In the genomic region with DNA sequence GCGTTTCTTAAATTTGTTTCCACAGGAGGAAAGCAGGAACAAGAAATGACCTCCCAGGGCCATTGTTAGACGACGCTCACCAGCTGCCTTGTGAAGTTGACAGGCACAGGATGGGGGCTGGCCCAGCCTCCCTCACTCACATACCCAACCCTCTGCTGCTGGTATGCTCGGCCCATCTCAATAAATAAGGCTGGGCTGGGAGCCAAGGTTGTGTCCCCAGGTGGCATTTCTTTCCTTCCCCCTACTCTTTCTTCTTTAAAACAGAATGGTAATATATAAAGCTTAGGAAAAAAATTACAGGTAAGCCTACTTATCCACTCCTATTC, we compare ENCODE assay signal across 1 cellular context.
TF ChIP-seq lines count a peak whose summit lies in the region.

No MANE protein-coding gene starts in this region.

TF ChIP-seq in GM23338, 12 proteins besides CTCF, POLR2A, EP300 and RAD21 (continued from another document):
- TF ChIP-seq, protein P1, sequence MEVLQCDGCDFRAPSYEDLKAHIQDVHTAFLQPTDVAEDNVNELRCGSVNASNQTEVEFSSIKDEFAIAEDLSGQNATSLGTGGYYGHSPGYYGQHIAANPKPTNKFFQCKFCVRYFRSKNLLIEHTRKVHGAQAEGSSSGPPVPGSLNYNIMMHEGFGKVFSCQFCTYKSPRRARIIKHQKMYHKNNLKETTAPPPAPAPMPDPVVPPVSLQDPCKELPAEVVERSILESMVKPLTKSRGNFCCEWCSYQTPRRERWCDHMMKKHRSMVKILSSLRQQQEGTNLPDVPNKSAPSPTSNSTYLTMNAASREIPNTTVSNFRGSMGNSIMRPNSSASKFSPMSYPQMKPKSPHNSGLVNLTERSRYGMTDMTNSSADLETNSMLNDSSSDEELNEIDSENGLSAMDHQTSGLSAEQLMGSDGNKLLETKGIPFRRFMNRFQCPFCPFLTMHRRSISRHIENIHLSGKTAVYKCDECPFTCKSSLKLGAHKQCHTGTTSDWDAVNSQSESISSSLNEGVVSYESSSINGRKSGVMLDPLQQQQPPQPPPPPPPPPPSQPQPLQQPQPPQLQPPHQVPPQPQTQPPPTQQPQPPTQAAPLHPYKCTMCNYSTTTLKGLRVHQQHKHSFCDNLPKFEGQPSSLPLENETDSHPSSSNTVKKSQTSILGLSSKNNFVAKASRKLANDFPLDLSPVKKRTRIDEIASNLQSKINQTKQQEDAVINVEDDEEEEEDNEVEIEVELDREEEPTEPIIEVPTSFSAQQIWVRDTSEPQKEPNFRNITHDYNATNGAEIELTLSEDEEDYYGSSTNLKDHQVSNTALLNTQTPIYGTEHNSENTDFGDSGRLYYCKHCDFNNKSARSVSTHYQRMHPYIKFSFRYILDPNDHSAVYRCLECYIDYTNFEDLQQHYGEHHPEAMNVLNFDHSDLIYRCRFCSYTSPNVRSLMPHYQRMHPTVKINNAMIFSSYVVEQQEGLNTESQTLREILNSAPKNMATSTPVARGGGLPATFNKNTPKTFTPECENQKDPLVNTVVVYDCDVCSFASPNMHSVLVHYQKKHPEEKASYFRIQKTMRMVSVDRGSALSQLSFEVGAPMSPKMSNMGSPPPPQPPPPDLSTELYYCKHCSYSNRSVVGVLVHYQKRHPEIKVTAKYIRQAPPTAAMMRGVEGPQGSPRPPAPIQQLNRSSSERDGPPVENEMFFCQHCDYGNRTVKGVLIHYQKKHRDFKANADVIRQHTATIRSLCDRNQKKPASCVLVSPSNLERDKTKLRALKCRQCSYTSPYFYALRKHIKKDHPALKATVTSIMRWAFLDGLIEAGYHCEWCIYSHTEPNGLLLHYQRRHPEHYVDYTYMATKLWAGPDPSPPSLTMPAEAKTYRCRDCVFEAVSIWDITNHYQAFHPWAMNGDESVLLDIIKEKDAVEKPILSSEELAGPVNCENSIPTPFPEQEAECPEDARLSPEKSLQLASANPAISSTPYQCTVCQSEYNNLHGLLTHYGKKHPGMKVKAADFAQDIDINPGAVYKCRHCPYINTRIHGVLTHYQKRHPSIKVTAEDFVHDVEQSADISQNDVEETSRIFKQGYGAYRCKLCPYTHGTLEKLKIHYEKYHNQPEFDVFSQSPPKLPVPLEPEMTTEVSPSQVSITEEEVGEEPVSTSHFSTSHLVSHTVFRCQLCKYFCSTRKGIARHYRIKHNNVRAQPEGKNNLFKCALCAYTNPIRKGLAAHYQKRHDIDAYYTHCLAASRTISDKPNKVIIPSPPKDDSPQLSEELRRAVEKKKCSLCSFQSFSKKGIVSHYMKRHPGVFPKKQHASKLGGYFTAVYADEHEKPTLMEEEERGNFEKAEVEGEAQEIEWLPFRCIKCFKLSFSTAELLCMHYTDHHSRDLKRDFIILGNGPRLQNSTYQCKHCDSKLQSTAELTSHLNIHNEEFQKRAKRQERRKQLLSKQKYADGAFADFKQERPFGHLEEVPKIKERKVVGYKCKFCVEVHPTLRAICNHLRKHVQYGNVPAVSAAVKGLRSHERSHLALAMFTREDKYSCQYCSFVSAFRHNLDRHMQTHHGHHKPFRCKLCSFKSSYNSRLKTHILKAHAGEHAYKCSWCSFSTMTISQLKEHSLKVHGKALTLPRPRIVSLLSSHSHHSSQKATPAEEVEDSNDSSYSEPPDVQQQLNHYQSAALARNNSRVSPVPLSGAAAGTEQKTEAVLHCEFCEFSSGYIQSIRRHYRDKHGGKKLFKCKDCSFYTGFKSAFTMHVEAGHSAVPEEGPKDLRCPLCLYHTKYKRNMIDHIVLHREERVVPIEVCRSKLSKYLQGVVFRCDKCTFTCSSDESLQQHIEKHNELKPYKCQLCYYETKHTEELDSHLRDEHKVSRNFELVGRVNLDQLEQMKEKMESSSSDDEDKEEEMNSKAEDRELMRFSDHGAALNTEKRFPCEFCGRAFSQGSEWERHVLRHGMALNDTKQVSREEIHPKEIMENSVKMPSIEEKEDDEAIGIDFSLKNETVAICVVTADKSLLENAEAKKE (CRISPR knock-in tag; IDR thresholded peaks at IDR 0.05), result no peak
- no peak for TF ChIP-seq ZNF331 (CRISPR knock-in tag; IDR thresholded peaks at IDR 0.05; ENCODE audit: low read depth)
